In genomic region chr19:51019544-51019925, GRCh38 we compare ENCODE assay signal across 12 cellular contexts. TPM values are rescaled to one million over a fixed set of nuclear protein-coding genes. Genes with fewer than 3 reads are reported as not detected.
DNase-seq lines count a peak whose midpoint lies in the region; ATAC-seq and TF ChIP-seq lines count a peak whose summit lies in the region.
"Had no signal": no experiment of that assay in that cellular context is flagged by ENCODE, and none has a peak within 500 bp of the region (broad histone marks: within the 10 kb centered on the region; RNA-seq: fewer than 3 reads in every experiment).

KLK10 (minus strand) TSS chr19:51019709; CDS start chr19:51019130, 579 bp downstream.

- no peak within 1 kb of the TSS for H3K4me3 ChIP-seq in lower leg skin (ENCODE audit: low read depth, poor library complexity, severe bottlenecking)

- peak within 1 kb of the TSS; percentile 21 for H3K27ac ChIP-seq in substantia nigra (ENCODE audit: low read depth, low read length, poor library complexity, severe bottlenecking)
- H3K27ac ChIP-seq: tibial artery had no signal

- WGBS in lower leg skin, 2 donors: 0 to 2% methylated on average over 6 to 10 of the region's 14 CpGs

- CTCF ChIA-PET in activated CD8-positive, alpha-beta T cell treated with anti-CD3 and anti-CD28 coated beads for 36 hours (lab: Charles Lee): interaction anchor here (1.1 to 2.2 kb wide), 2 partner anchors 77 to 139 kb away, joined by 3 to 12 read pairs; no protein-coding TSS in a partner anchor
- CTCF ChIA-PET in activated CD8-positive, alpha-beta T cell treated with anti-CD3 and anti-CD28 coated beads, Interleukin-2, amount 10 ng/mL, durations not matched to agents 7 days and 5 days (lab: Charles Lee): no interaction called here

- H3K36me3 Mint-ChIP-seq in activated CD8-positive, alpha-beta T cell treated with anti-CD3 and anti-CD28 coated beads for 36 hours (ENCODE audit: low read depth): no peaks in the 10 kb centered on the region
- no peaks in the 10 kb centered on the region for H3K36me3 Mint-ChIP-seq in activated CD8-positive, alpha-beta T cell treated with anti-CD3 and anti-CD28 coated beads, Interleukin-2, amount 10 ng/mL, durations not matched to agents 7 days and 5 days (ENCODE audit: low read depth)
- H3K36me3 Mint-ChIP-seq in brain: no peaks in the 10 kb centered on the region

- H3K27ac Mint-ChIP-seq in activated CD8-positive, alpha-beta T cell treated with anti-CD3 and anti-CD28 coated beads for 36 hours: no peak within 1 kb of the TSS
- no peak within 1 kb of the TSS for H3K27ac Mint-ChIP-seq in activated CD8-positive, alpha-beta T cell treated with anti-CD3 and anti-CD28 coated beads, Interleukin-2, amount 10 ng/mL, durations not matched to agents 7 days and 5 days
- peak within 1 kb of the TSS in 1 of 5 experiments; percentile 4 for H3K27ac Mint-ChIP-seq in brain

- H3K27me3 Mint-ChIP-seq in activated CD8-positive, alpha-beta T cell treated with anti-CD3 and anti-CD28 coated beads for 36 hours: peaks cover 60% of the 10 kb centered on the region
- H3K27me3 Mint-ChIP-seq in activated CD8-positive, alpha-beta T cell treated with anti-CD3 and anti-CD28 coated beads, Interleukin-2, amount 10 ng/mL, durations not matched to agents 7 days and 5 days (ENCODE audit: low read depth): peaks cover 59% of the 10 kb centered on the region
- H3K27me3 Mint-ChIP-seq in brain: peaks cover 78% of the 10 kb centered on the region

- no peak for DNase-seq in activated CD8-positive, alpha-beta T cell treated with anti-CD3 and anti-CD28 coated beads for 36 hours
- DNase-seq in activated CD8-positive, alpha-beta T cell treated with anti-CD3 and anti-CD28 coated beads, Interleukin-2, amount 10 ng/mL, durations not matched to agents 7 days and 5 days: no peak
- DNase-seq in lower leg skin (ENCODE audit: low spot score in 2 of 2) (no peak), substantia nigra (lab: John Stamatoyannopoulos, UW) (peak in 1 of 49 donors; percentile 39), HUDEP-2 (lab: John Stamatoyannopoulos, UW; ENCODE audit: unreplicated experiment in 76 of 76) (no peak)
- DNase-seq: NCI-H1436 treated with DMSO at 0.1 percent for 48 hours, SHP77, tibial artery had no signal

- no peaks in the 10 kb centered on the region for H3K9me3 Mint-ChIP-seq in activated CD8-positive, alpha-beta T cell treated with anti-CD3 and anti-CD28 coated beads for 36 hours
- H3K9me3 Mint-ChIP-seq in activated CD8-positive, alpha-beta T cell treated with anti-CD3 and anti-CD28 coated beads, Interleukin-2, amount 10 ng/mL, durations not matched to agents 7 days and 5 days (ENCODE audit: insufficient read depth): no peaks in the 10 kb centered on the region
- peaks cover 0 to 15% (median 9%) of the 10 kb centered on the region in 5 experiments for H3K9me3 Mint-ChIP-seq in brain

- intact Hi-C loops in activated CD8-positive, alpha-beta T cell treated with anti-CD3 and anti-CD28 coated beads for 36 hours (cut with micrococcal nuclease): no loop called here
- intact Hi-C loops in lower leg skin (cut with DNase I; ENCODE audit: low total_unique reads): loop anchor here (5.0 kb wide), 1 partner anchor 78 kb away; no protein-coding TSS in a partner anchor

- TF ChIP-seq POLR2A in lower leg skin (IDR thresholded peaks at IDR 0.05): no peak

- peak within 1 kb of the TSS; percentile 34 for H3K4me3 Mint-ChIP-seq in activated CD8-positive, alpha-beta T cell treated with anti-CD3 and anti-CD28 coated beads for 36 hours
- no peak within 1 kb of the TSS for H3K4me3 Mint-ChIP-seq in activated CD8-positive, alpha-beta T cell treated with anti-CD3 and anti-CD28 coated beads, Interleukin-2, amount 10 ng/mL, durations not matched to agents 7 days and 5 days
- H3K4me3 Mint-ChIP-seq in brain: peak within 1 kb of the TSS; percentile 57 to 80 (median 78)

- peaks cover 14% of the 10 kb centered on the region for H3K4me1 Mint-ChIP-seq in activated CD8-positive, alpha-beta T cell treated with anti-CD3 and anti-CD28 coated beads for 36 hours (ENCODE audit: low read depth)
- peaks cover 20% of the 10 kb centered on the region for H3K4me1 Mint-ChIP-seq in activated CD8-positive, alpha-beta T cell treated with anti-CD3 and anti-CD28 coated beads, Interleukin-2, amount 10 ng/mL, durations not matched to agents 7 days and 5 days (ENCODE audit: low read depth)
- peaks cover 20% of the 10 kb centered on the region for H3K4me1 Mint-ChIP-seq in brain

- POLR2A ChIA-PET in activated CD8-positive, alpha-beta T cell treated with anti-CD3 and anti-CD28 coated beads for 36 hours (lab: Charles Lee): no interaction called here
- POLR2A ChIA-PET in activated CD8-positive, alpha-beta T cell treated with anti-CD3 and anti-CD28 coated beads, Interleukin-2, amount 10 ng/mL, durations not matched to agents 7 days and 5 days (lab: Charles Lee): interaction anchor here (0.6 kb wide), 1 partner anchor 540 kb away, joined by 3 read pairs; no protein-coding TSS in a partner anchor

- TF ChIP-seq CTCF in activated CD8-positive, alpha-beta T cell treated with anti-CD3 and anti-CD28 coated beads for 36 hours (IDR thresholded peaks at IDR 0.05): no peak
- TF ChIP-seq CTCF in brain (conservative IDR thresholded peaks at IDR 0.05) (no peak), lower leg skin (IDR thresholded peaks at IDR 0.05) (no peak)

- ATAC-seq in activated CD8-positive, alpha-beta T cell treated with anti-CD3 and anti-CD28 coated beads for 36 hours: no peak
- ATAC-seq in activated CD8-positive, alpha-beta T cell treated with anti-CD3 and anti-CD28 coated beads, Interleukin-2, amount 10 ng/mL, durations not matched to agents 7 days and 5 days: no peak
- ATAC-seq in HG02623 (IDR thresholded peaks at IDR 0.05; ENCODE audit: unreplicated experiment) (no peak), HG02678 (IDR thresholded peaks at IDR 0.05; ENCODE audit: unreplicated experiment) (no peak)

RNA-seq across cellular contexts. Expression of gene KLK10, which starts in this region (rescaled TPM):
- total RNA-seq in activated CD8-positive, alpha-beta T cell treated with anti-CD3 and anti-CD28 coated beads for 36 hours: not detected
- total RNA-seq in activated CD8-positive, alpha-beta T cell treated with anti-CD3 and anti-CD28 coated beads, Interleukin-2, amount 10 ng/mL, durations not matched to agents 7 days and 5 days: not detected
- polyA plus RNA-seq in brain (ENCODE audit: insufficient read depth, low read depth, low replicate concordance): 0.71 TPM
- 10 to 100 TPM; 30.0 to 94.1 (median 57.2) TPM for total RNA-seq in lower leg skin
- polyA plus RNA-seq: AG04450 had no signal

Comparison
In these comparisons a context has a peak if more than half of its experiments do, and no peak if none do; other contexts are left out.
1. RNA of gene KLK10 (total RNA-seq): 30.0 to 94.1 TPM in lower leg skin; not detected in activated CD8-positive, alpha-beta T cell treated with anti-CD3 and anti-CD28 coated beads, Interleukin-2, amount 10 ng/mL, durations not matched to agents 7 days and 5 days and not detected in activated CD8-positive, alpha-beta T cell treated with anti-CD3 and anti-CD28 coated beads for 36 hours; every median in the first group is over 10 times any median in the second.